Comparison of ENCODE assay signal across 32 cellular contexts in the genomic region with DNA sequence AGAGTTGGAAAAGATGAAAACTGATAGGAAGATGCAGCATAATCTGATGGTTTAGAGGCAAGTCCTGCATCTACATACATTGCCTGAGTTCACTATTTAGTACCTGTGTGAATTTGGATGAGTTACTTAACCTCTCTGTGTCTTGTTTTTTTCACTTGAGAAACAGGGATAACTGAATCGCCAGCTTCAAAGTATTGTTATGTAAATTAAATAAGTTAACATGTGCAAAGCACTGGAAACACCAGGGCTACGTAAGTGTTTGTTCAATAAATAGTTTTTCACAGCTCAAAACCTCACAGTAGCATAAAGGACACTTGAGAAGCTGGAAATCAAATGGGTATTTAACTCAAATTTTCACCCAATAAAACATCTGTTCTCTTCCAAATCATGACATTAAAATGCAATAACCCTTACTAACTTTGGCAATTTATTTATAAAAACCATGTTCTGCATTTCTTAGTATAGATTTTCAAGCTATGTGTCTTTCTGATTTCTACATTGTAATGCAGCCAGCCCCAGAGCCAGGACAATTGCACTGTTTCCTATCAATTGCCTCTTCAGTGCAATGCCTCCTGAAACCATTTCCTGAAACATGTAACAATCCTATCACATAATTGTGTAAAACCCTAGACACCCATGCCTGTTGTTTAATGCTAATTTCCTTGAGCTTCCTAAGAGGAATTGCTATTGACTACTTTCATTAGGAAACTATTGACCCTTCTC.
"Had no signal": no experiment of that assay in that cellular context is flagged by ENCODE, and none has a peak within 500 bp of the region (broad histone marks: within the 10 kb centered on the region; RNA-seq: fewer than 3 reads in every experiment).

No MANE protein-coding gene starts in this region.

- H3K9me3 ChIP-seq: ovary, prostate gland, sigmoid colon, thyroid gland, upper lobe of left lung, vagina had no signal

- H3K4me1 ChIP-seq: prostate gland, sigmoid colon, upper lobe of left lung, vagina had no signal

- H3K27me3 ChIP-seq: ovary, sigmoid colon, thyroid gland, upper lobe of left lung, vagina had no signal

- H3K4me3 ChIP-seq: ovary, prostate gland, sigmoid colon, thyroid gland, upper lobe of left lung, vagina had no signal

- H3K27ac Mint-ChIP-seq: activated CD4-positive, alpha-beta memory T cell treated with anti-CD3 and anti-CD28 coated beads for 36 hours; activated CD4-positive, alpha-beta T cell treated with anti-CD3 and anti-CD28 coated beads, Interleukin-2, amount 10 ng/mL, durations not matched to agents 24 days and 14 days; activated naive CD4-positive, alpha-beta T cell treated with anti-CD3 and anti-CD28 coated beads, Interleukin-2, amount 10 ng/mL, durations not matched to agents 7 days and 5 days; activated T-helper 1 cell treated with anti-CD3 and anti-CD28 coated beads, Interleukin-12 subunit alpha, Interleukin-12 subunit beta, Interleukin-2, Interleukin-4 antibody, amounts not matched to agents 30 ng/mL and 10 ng/mL and 1 ng/mL, durations not matched to agents 14 hours and 24 hours and 36 hours; dendritic cell treated with granulocyte-macrophage colony-stimulating factor and Interleukin-4, amounts not matched to agents 40 ng/mL and 50 ng/mL, for 4 days; mesothelial cell of epicardium; naive B cell; nephron progenitor cell; stimulated activated memory B cell treated with anti-CD40 and anti-IgM and Interleukin-4, amounts not matched to agents 10 μg/mL and 1 μg/mL and 100 μg/mL, for 72 hours; stimulated activated naive CD8-positive, alpha-beta T cell treated with anti-CD3 and anti-CD28 coated beads, Interleukin-15, amount 100 ng/mL, for 72 hours; T-helper 17 cell had no signal

- DNase-seq: activated CD4-positive, alpha-beta memory T cell treated with anti-CD3 and anti-CD28 coated beads for 36 hours; activated CD4-positive, alpha-beta T cell treated with anti-CD3 and anti-CD28 coated beads, Interleukin-2, amount 10 ng/mL, durations not matched to agents 24 days and 14 days; activated CD4-positive, CD25-positive, alpha-beta regulatory T cell treated with anti-CD3 and anti-CD28 coated beads, Interleukin-2, amount 50 U/mL, for 72 hours; activated CD8-positive, alpha-beta memory T cell treated with anti-CD3 and anti-CD28 coated beads, Interleukin-2, amount 50 U/mL, for 4 hours; activated effector memory CD4-positive, alpha-beta T cell treated with anti-CD3 and anti-CD28 coated beads, Interleukin-2, amount 50 U/mL, for 16 hours; activated naive CD4-positive, alpha-beta T cell treated with anti-CD3 and anti-CD28 coated beads, Interleukin-2, amount 10 ng/mL, durations not matched to agents 7 days and 5 days; activated T-cell treated with anti-CD3 and anti-CD28 coated beads, Interleukin-2, amount 50 U/mL, for 1 hour; amygdala; effector CD4-positive, alpha-beta T cell; glutamatergic neuron; left cardiac atrium; naive B cell; nephron progenitor cell; ovary; retina; sigmoid colon; small intestine; stimulated activated CD4-positive, alpha-beta T cell treated with anti-CD3 and anti-CD28 coated beads, Interleukin-4, amount 100 ng/mL, for 24 hours; stimulated activated naive CD8-positive, alpha-beta T cell treated with anti-CD3 and anti-CD28 coated beads, Interleukin-15, amount 100 ng/mL, for 72 hours; T-helper 17 cell; T1000; thyroid gland; upper lobe of left lung; WERI-Rb-1 had no signal

- ATAC-seq: left cardiac atrium; stimulated activated memory B cell treated with anti-CD40 and anti-IgM and Interleukin-4, amounts not matched to agents 10 μg/mL and 1 μg/mL and 100 μg/mL, for 72 hours; stimulated activated naive CD8-positive, alpha-beta T cell treated with anti-CD3 and anti-CD28 coated beads, Interleukin-15, amount 100 ng/mL, for 72 hours; T-helper 17 cell had no signal

- H3K36me3 ChIP-seq: ovary, prostate gland, sigmoid colon, thyroid gland, upper lobe of left lung, vagina, WERI-Rb-1 had no signal

- H3K27ac ChIP-seq: epithelial cell of prostate, ovary, prostate gland, sigmoid colon, thyroid gland, upper lobe of left lung, vagina, WERI-Rb-1 had no signal

- H3K27me3 Mint-ChIP-seq: activated CD4-positive, alpha-beta memory T cell treated with anti-CD3 and anti-CD28 coated beads for 36 hours; activated CD4-positive, alpha-beta T cell treated with anti-CD3 and anti-CD28 coated beads, Interleukin-2, amount 10 ng/mL, durations not matched to agents 24 days and 14 days; activated naive CD4-positive, alpha-beta T cell treated with anti-CD3 and anti-CD28 coated beads, Interleukin-2, amount 10 ng/mL, durations not matched to agents 7 days and 5 days; central memory CD8-positive, alpha-beta T cell; dendritic cell treated with granulocyte-macrophage colony-stimulating factor and Interleukin-4, amounts not matched to agents 40 ng/mL and 50 ng/mL, for 4 days; naive B cell; stimulated activated memory B cell treated with anti-CD40 and anti-IgM and Interleukin-4, amounts not matched to agents 10 μg/mL and 1 μg/mL and 100 μg/mL, for 72 hours; stimulated activated naive CD8-positive, alpha-beta T cell treated with anti-CD3 and anti-CD28 coated beads, Interleukin-15, amount 100 ng/mL, for 72 hours; T-helper 17 cell had no signal

- H3K4me1 Mint-ChIP-seq: activated CD4-positive, alpha-beta T cell treated with anti-CD3 and anti-CD28 coated beads, Interleukin-2, amount 10 ng/mL, durations not matched to agents 24 days and 14 days; activated naive CD4-positive, alpha-beta T cell treated with anti-CD3 and anti-CD28 coated beads, Interleukin-2, amount 10 ng/mL, durations not matched to agents 7 days and 5 days; central memory CD8-positive, alpha-beta T cell; naive B cell; stimulated activated memory B cell treated with anti-CD40 and anti-IgM and Interleukin-4, amounts not matched to agents 10 μg/mL and 1 μg/mL and 100 μg/mL, for 72 hours; stimulated activated naive CD8-positive, alpha-beta T cell treated with anti-CD3 and anti-CD28 coated beads, Interleukin-15, amount 100 ng/mL, for 72 hours; T-helper 17 cell had no signal

- H3K9me3 Mint-ChIP-seq: activated CD4-positive, alpha-beta memory T cell treated with anti-CD3 and anti-CD28 coated beads for 36 hours; activated CD4-positive, alpha-beta T cell treated with anti-CD3 and anti-CD28 coated beads, Interleukin-2, amount 10 ng/mL, durations not matched to agents 24 days and 14 days; activated naive CD4-positive, alpha-beta T cell treated with anti-CD3 and anti-CD28 coated beads, Interleukin-2, amount 10 ng/mL, durations not matched to agents 7 days and 5 days; activated T-helper 1 cell treated with anti-CD3 and anti-CD28 coated beads, Interleukin-12 subunit alpha, Interleukin-12 subunit beta, Interleukin-2, Interleukin-4 antibody, amounts not matched to agents 30 ng/mL and 10 ng/mL and 1 ng/mL, durations not matched to agents 14 hours and 24 hours and 36 hours; mesothelial cell of epicardium; naive B cell; nephron progenitor cell; stimulated activated naive CD8-positive, alpha-beta T cell treated with anti-CD3 and anti-CD28 coated beads, Interleukin-15, amount 100 ng/mL, for 72 hours had no signal

- H3K4me3 Mint-ChIP-seq: activated CD4-positive, alpha-beta memory T cell treated with anti-CD3 and anti-CD28 coated beads for 36 hours; activated CD4-positive, alpha-beta T cell treated with anti-CD3 and anti-CD28 coated beads, Interleukin-2, amount 10 ng/mL, durations not matched to agents 24 days and 14 days; activated naive CD4-positive, alpha-beta T cell treated with anti-CD3 and anti-CD28 coated beads, Interleukin-2, amount 10 ng/mL, durations not matched to agents 7 days and 5 days; activated T-helper 1 cell treated with anti-CD3 and anti-CD28 coated beads, Interleukin-12 subunit alpha, Interleukin-12 subunit beta, Interleukin-2, Interleukin-4 antibody, amounts not matched to agents 30 ng/mL and 10 ng/mL and 1 ng/mL, durations not matched to agents 14 hours and 24 hours and 36 hours; central memory CD8-positive, alpha-beta T cell; dendritic cell treated with granulocyte-macrophage colony-stimulating factor and Interleukin-4, amounts not matched to agents 40 ng/mL and 50 ng/mL, for 4 days; mesothelial cell of epicardium; naive B cell; nephron progenitor cell; stimulated activated memory B cell treated with anti-CD40 and anti-IgM and Interleukin-4, amounts not matched to agents 10 μg/mL and 1 μg/mL and 100 μg/mL, for 72 hours; stimulated activated naive CD8-positive, alpha-beta T cell treated with anti-CD3 and anti-CD28 coated beads, Interleukin-15, amount 100 ng/mL, for 72 hours; T-helper 17 cell had no signal

- H3K36me3 Mint-ChIP-seq: activated CD4-positive, alpha-beta memory T cell treated with anti-CD3 and anti-CD28 coated beads for 36 hours; activated naive CD4-positive, alpha-beta T cell treated with anti-CD3 and anti-CD28 coated beads, Interleukin-2, amount 10 ng/mL, durations not matched to agents 7 days and 5 days; mesothelial cell of epicardium; naive B cell; stimulated activated memory B cell treated with anti-CD40 and anti-IgM and Interleukin-4, amounts not matched to agents 10 μg/mL and 1 μg/mL and 100 μg/mL, for 72 hours had no signal
